Comparison of ENCODE assay signal across 11 cellular contexts in the genomic region with DNA sequence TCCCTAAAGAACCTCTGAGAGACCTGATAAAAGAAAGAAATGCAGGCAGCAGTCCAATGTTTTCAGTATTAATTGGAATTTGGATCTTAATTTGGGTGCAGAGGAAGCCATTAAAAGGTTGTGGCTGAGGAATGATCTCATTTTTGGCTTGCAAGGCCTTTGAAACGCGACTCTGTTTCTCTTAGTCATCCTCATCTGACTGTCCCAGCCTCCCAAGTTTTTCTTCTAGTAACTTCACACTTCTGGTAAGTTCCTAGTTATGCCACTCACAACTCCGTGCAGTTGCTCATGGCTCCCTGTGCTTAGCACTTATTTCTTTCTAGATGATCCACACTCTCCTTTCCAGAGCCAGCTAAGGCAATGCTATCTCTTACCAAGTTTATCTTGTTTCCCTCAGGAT.
DNase-seq lines count a peak whose midpoint lies in the region; ATAC-seq and TF ChIP-seq lines count a peak whose summit lies in the region.
"Had no signal": no experiment of that assay in that cellular context is flagged by ENCODE, and none has a peak within 500 bp of the region (broad histone marks: within the 10 kb centered on the region; RNA-seq: fewer than 3 reads in every experiment).

No MANE protein-coding gene starts in this region.

- H3K27ac ChIP-seq in fibroblast of lung (ENCODE audit: insufficient read depth, low read length) = no peak overlapping the region
- no peak overlapping the region for H3K27ac ChIP-seq in colonic mucosa
- H3K27ac ChIP-seq: lower lobe of right lung had no signal

- ATAC-seq in sciatic nerve = peak; percentile 86
- ATAC-seq: lower lobe of right lung had no signal

- no peak for TF ChIP-seq CTCF in fibroblast of lung (conservative IDR thresholded peaks at IDR 0.05 in 1 of 2, IDR thresholded peaks at IDR 0.05 in 1 of 2; ENCODE audit: low read depth in 1 of 2, low read length in 2 of 2)
- TF ChIP-seq CTCF in colonic mucosa (IDR thresholded peaks at IDR 0.05) = no peak

- H3K79me2 ChIP-seq in fibroblast of lung (ENCODE audit: control insufficient read depth, insufficient read depth, low read length) = no peaks in the 10 kb centered on the region

- DNase-seq in Daoy (ENCODE audit: low read depth) (peak; percentile 65), OCI-M1 (lab: John Stamatoyannopoulos, UW) (peak; percentile 45), fibroblast of lung (ENCODE audit: low read depth in 2 of 2) (peak; percentile 77 to 85), sciatic nerve (ENCODE audit: low spot score) (no peak), NAMALWA (ENCODE audit: low spot score) (no peak), colonic mucosa (no peak), NCI-H1092 treated with DMSO at 0.1 percent for 48 hours (lab: John Stamatoyannopoulos, UW) (no peak)
- no peak for DNase-seq in activated CD4-positive, alpha-beta T cell treated with anti-CD3 and anti-CD28 coated beads for 48 hours
- DNase-seq: lower lobe of right lung, NCI-H510A treated with DMSO at 0.1 percent for 48 hours, small intestine had no signal

- H3K9me3 ChIP-seq in fibroblast of lung (ENCODE audit: control insufficient read depth, insufficient read depth, low read depth, low read length) (no peaks in the 10 kb centered on the region), colonic mucosa (no peaks in the 10 kb centered on the region)
- H3K9me3 ChIP-seq: lower lobe of right lung had no signal

- H4K20me1 ChIP-seq in fibroblast of lung (ENCODE audit: control insufficient read depth, extremely low read depth, insufficient read depth, low read length) = no peaks in the 10 kb centered on the region

- intact Hi-C loops in sciatic nerve (cut with DNase I) = no loop called here
- intact Hi-C loops in colonic mucosa (cut with DNase I) = no loop called here

- H3K27me3 ChIP-seq in fibroblast of lung (ENCODE audit: control insufficient read depth, insufficient read depth, low read length) (no peaks in the 10 kb centered on the region), colonic mucosa (no peaks in the 10 kb centered on the region)

- H3K9ac ChIP-seq in fibroblast of lung (ENCODE audit: insufficient read depth, low read length) (no peak overlapping the region), colonic mucosa (ENCODE audit: low read depth in 2 of 2, low read length in 2 of 2) (no peak overlapping the region)

- no peak overlapping the region for H2AFZ ChIP-seq in fibroblast of lung (ENCODE audit: low read length)

- H3K4me3 ChIP-seq in fibroblast of lung (replicated peaks in 1 of 4; ENCODE audit: control extremely low read depth in 1 of 4, insufficient read depth in 1 of 4, low read depth in 3 of 4, low read length in 4 of 4) (no peak overlapping the region), colonic mucosa (no peak overlapping the region)
- H3K4me3 ChIP-seq: lower lobe of right lung had no signal

- no peak overlapping the region for H3K4me2 ChIP-seq in fibroblast of lung (ENCODE audit: extremely low read depth, insufficient read depth, low read length)

- H3K4me1 ChIP-seq in fibroblast of lung (ENCODE audit: control insufficient read depth, extremely low read depth, insufficient read depth, low read length) (peaks cover 7% of the 10 kb centered on the region), colonic mucosa (no peaks in the 10 kb centered on the region)

- no peaks in the 10 kb centered on the region for H3K36me3 ChIP-seq in fibroblast of lung (ENCODE audit: control insufficient read depth, insufficient read depth, low read length)
- no peaks in the 10 kb centered on the region for H3K36me3 ChIP-seq in colonic mucosa
- H3K36me3 ChIP-seq: lower lobe of right lung had no signal

Comparison
In these comparisons a context has a peak if more than half of its experiments do, and no peak if none do; other contexts are left out.
1. DNase-seq: peak in Daoy (single experiment), OCI-M1 (single experiment) and fibroblast of lung (2 of 2); none in sciatic nerve (single experiment), NAMALWA (single experiment), colonic mucosa (single experiment), NCI-H1092 treated with DMSO at 0.1 percent for 48 hours (single experiment) and activated CD4-positive, alpha-beta T cell treated with anti-CD3 and anti-CD28 coated beads for 48 hours (single experiment).